ENCODE assay signal across 8 cellular contexts in the genomic region with DNA sequence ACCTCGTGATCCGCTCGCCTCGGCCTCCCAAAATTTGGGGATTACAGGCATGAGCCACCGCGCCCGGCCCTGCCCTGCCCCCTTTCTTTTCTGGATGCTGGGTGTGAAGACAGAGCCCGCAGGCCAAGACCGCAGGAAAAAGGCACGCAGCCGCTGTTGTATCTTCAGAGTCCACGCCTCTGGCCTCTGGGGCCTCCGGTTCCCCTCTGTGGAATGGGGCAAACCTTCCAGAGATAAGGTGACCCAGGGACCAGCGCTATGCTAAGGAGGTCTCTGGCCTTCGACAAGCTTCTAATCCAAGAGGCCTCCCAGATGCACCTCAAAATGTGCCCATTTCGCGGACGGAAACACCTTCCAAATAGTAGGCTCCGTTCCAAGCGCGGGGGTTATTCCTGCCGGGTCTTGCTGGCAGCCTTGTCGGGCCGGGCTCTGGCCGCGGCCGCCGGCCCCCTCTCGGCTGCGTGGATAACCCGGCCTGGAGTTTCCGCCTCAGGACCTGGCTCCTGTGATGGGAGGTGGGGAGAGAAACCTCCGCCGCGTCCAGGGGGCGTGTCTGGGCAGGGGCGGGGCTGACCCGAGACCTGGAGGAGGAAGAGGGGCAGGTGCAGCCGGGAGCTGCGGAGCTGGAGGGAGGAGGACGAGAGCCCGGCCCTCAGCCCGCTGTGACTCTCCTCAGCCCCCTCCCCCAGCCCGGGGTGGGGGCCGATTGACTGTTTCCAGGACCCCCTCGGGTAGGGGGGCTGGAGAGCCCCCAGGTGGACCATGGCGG. TPM values are rescaled to one million over a fixed set of nuclear protein-coding genes. Genes with fewer than 3 reads are reported as not detected.
A peak's percentile ranks its signal among the peaks of the same experiment; 100 is the strongest.
DNase-seq lines count a peak whose midpoint lies in the region; TF ChIP-seq lines count a peak whose summit lies in the region.

No MANE protein-coding gene starts in this region.

- peak; percentile 91 for DNase-seq in A673 (ENCODE audit: low spot score)
- DNase-seq in GM23248 = peak; percentile 87
- peak; percentile 83 for DNase-seq in NCI-H226
- DNase-seq in activated CD4-positive, alpha-beta T cell treated with anti-CD3 and anti-CD28 coated beads, Interleukin-2, amount 10 ng/mL, durations not matched to agents 7 days and 5 days = peak; percentile 82
- peak; percentile 97 for DNase-seq in colonic mucosa
- peak; percentile 96 for DNase-seq in left kidney (ENCODE audit: low read depth, low spot score)
- peak; percentile 90 for DNase-seq in stimulated activated CD4-positive, alpha-beta T cell treated with anti-CD3 and anti-CD28 coated beads, Interleukin-4, amount 100 ng/mL, for 1 hour
- DNase-seq in T1000 (lab: John Stamatoyannopoulos, UW) = no peak

- H3K27me3 ChIP-seq in A673 (replicated peaks; ENCODE audit: insufficient read depth, low read depth, low read length, poor library complexity) (peaks cover 21% of the 10 kb centered on the region), GM23248 (replicated peaks; ENCODE audit: insufficient read depth) (peaks cover 19% of the 10 kb centered on the region), colonic mucosa (no peaks in the 10 kb centered on the region)

- H3K27ac ChIP-seq in A673 (ENCODE audit: low read depth, low read length, poor library complexity, severe bottlenecking) = no peak overlapping the region
- no peak overlapping the region for H3K27ac ChIP-seq in GM23248
- H3K27ac ChIP-seq in colonic mucosa = peak overlapping the region; percentile 83

- TF ChIP-seq CTCF in A673 (conservative IDR thresholded peaks at IDR 0.05; ENCODE audit: low read depth, low read length) (no peak), colonic mucosa (IDR thresholded peaks at IDR 0.05) (no peak)

- H3K4me1 ChIP-seq in A673 (ENCODE audit: insufficient read depth, low read length, poor library complexity, severe bottlenecking) = peaks cover 4% of the 10 kb centered on the region
- H3K4me1 ChIP-seq in GM23248 (ENCODE audit: insufficient read depth) = no peaks in the 10 kb centered on the region
- peaks cover 20% of the 10 kb centered on the region for H3K4me1 ChIP-seq in colonic mucosa

- POLR2A ChIA-PET in A673 (lab: Charles Lee; ENCODE audit: low non-redundant PET) = no interaction called here
- POLR2A ChIA-PET in activated CD4-positive, alpha-beta T cell treated with anti-CD3 and anti-CD28 coated beads, Interleukin-2, amount 10 ng/mL, durations not matched to agents 7 days and 5 days (lab: Charles Lee) = no interaction called here

- intact Hi-C loops in A673 (cut with micrococcal nuclease; ENCODE audit: unreplicated experiment) = no loop called here
- intact Hi-C loops in colonic mucosa (cut with DNase I) = no loop called here

- no peaks in the 10 kb centered on the region for H3K36me3 Mint-ChIP-seq in activated CD4-positive, alpha-beta T cell treated with anti-CD3 and anti-CD28 coated beads, Interleukin-2, amount 10 ng/mL, durations not matched to agents 7 days and 5 days (ENCODE audit: low read depth)

- H2AFZ ChIP-seq in GM23248 = no peak overlapping the region

- WGBS in GM23248 (ENCODE audit: low coverage in 1 of 2, low lambda C conversion rate in 2 of 2, missing lambda C conversion rate in 2 of 2), 2 experiments = 18 to 22% methylated on average over 37 to 41 of the region's 47 CpGs

- no TSS peak for BruUV-seq in A673 (replicated peaks; lab: Mats Ljungman, UMichigan)

- in situ Hi-C loops in GM23248 (cut with MboI) = no loop called here

- H3K9me3 ChIP-seq in A673 (ENCODE audit: low read depth, low read length, poor library complexity, severe bottlenecking) (no peaks in the 10 kb centered on the region), GM23248 (ENCODE audit: low read depth) (no peaks in the 10 kb centered on the region), colonic mucosa (no peaks in the 10 kb centered on the region)

- CTCF ChIA-PET in A673 (lab: Charles Lee) = no interaction called here
- CTCF ChIA-PET in activated CD4-positive, alpha-beta T cell treated with anti-CD3 and anti-CD28 coated beads, Interleukin-2, amount 10 ng/mL, durations not matched to agents 7 days and 5 days (lab: Charles Lee) = interaction anchor here (1.7 kb wide), 1 partner anchor 101 kb away, joined by 3 read pairs; no protein-coding TSS in a partner anchor

- no peaks in the 10 kb centered on the region for H3K36me3 ChIP-seq in A673 (ENCODE audit: insufficient read depth, low read length, poor library complexity, severe bottlenecking)
- H3K36me3 ChIP-seq in GM23248 (ENCODE audit: low read depth) = no peaks in the 10 kb centered on the region
- H3K36me3 ChIP-seq in colonic mucosa = no peaks in the 10 kb centered on the region

- no peaks in the 10 kb centered on the region for H3K9me2 ChIP-seq in GM23248 (ENCODE audit: insufficient read depth)

- H3K4me3 Mint-ChIP-seq in activated CD4-positive, alpha-beta T cell treated with anti-CD3 and anti-CD28 coated beads, Interleukin-2, amount 10 ng/mL, durations not matched to agents 7 days and 5 days = peak overlapping the region; percentile 53

- no peak overlapping the region for H3K4me2 ChIP-seq in GM23248 (ENCODE audit: unreplicated experiment)

- H4K20me1 ChIP-seq in GM23248 (ENCODE audit: insufficient read depth) = no peaks in the 10 kb centered on the region

- H3K9me3 Mint-ChIP-seq in activated CD4-positive, alpha-beta T cell treated with anti-CD3 and anti-CD28 coated beads, Interleukin-2, amount 10 ng/mL, durations not matched to agents 7 days and 5 days = no peaks in the 10 kb centered on the region

- H3K4me1 Mint-ChIP-seq in activated CD4-positive, alpha-beta T cell treated with anti-CD3 and anti-CD28 coated beads, Interleukin-2, amount 10 ng/mL, durations not matched to agents 7 days and 5 days = peaks cover 10% of the 10 kb centered on the region

- peak overlapping the region; percentile 10 for H3K4me3 ChIP-seq in A673 (ENCODE audit: low read depth, low read length, poor library complexity, severe bottlenecking)
- H3K4me3 ChIP-seq in GM23248 = no peak overlapping the region
- H3K4me3 ChIP-seq in colonic mucosa = peak overlapping the region; percentile 45

- H3K9ac ChIP-seq in GM23248 = no peak overlapping the region
- H3K9ac ChIP-seq in colonic mucosa (ENCODE audit: low read depth in 2 of 2, low read length in 2 of 2) = peak overlapping the region; percentile 52 to 72

- peaks cover 33% of the 10 kb centered on the region for H3K27me3 Mint-ChIP-seq in activated CD4-positive, alpha-beta T cell treated with anti-CD3 and anti-CD28 coated beads, Interleukin-2, amount 10 ng/mL, durations not matched to agents 7 days and 5 days

- no peak overlapping the region for H3K27ac Mint-ChIP-seq in activated CD4-positive, alpha-beta T cell treated with anti-CD3 and anti-CD28 coated beads, Interleukin-2, amount 10 ng/mL, durations not matched to agents 7 days and 5 days

- H3F3A ChIP-seq in GM23248 (ENCODE audit: insufficient read depth) = no peaks in the 10 kb centered on the region

- no peaks in the 10 kb centered on the region for H3K79me2 ChIP-seq in GM23248 (ENCODE audit: insufficient read depth)

RNA-seq across cellular contexts. Expression of a gene that starts 13.1 kb away (rescaled TPM):
- total RNA-seq in A673 (2021) (0.63 TPM in 1 of 2 replicates, not detected in the other), colonic mucosa (100 to 1,000 TPM; 268 to 296 TPM)
- total RNA-seq in GM23248 (2014; rRNA removed; shearing (Covaris generic)) = not detected in 2 replicates
- not detected in 2 replicates for polyA plus RNA-seq in GM23248 (2016; fragmentation: Nextera tagmentation; extraction: Ambion mirVana)
- total RNA-seq in activated CD4-positive, alpha-beta T cell treated with anti-CD3 and anti-CD28 coated beads, Interleukin-2, amount 10 ng/mL, durations not matched to agents 7 days and 5 days = 1 to 10 TPM; 2.7 to 3.5 TPM

RNA-seq across cellular contexts. Expression of a gene that starts 21.0 kb away (rescaled TPM):
- 35.5 and 36.8 TPM in 2 replicates for total RNA-seq in A673 (2021)
- 34.0 and 43.1 TPM in 2 replicates for total RNA-seq in GM23248 (2014; rRNA removed; shearing (Covaris generic))
- polyA plus RNA-seq in GM23248 (2016; fragmentation: Nextera tagmentation; extraction: Ambion mirVana) = 31.2 and 33.5 TPM in 2 replicates
- 10 to 100 TPM; 18.7 to 19.5 TPM for total RNA-seq in activated CD4-positive, alpha-beta T cell treated with anti-CD3 and anti-CD28 coated beads, Interleukin-2, amount 10 ng/mL, durations not matched to agents 7 days and 5 days
- 10 to 100 TPM; 22.8 to 31.2 TPM for total RNA-seq in colonic mucosa

RNA-seq across cellular contexts. Expression of a gene that starts 40.2 kb away (rescaled TPM):
- 30.0 and 32.6 TPM in 2 replicates for total RNA-seq in A673 (2021)
- 28.3 and 40.0 TPM in 2 replicates for total RNA-seq in GM23248 (2014; rRNA removed; shearing (Covaris generic))
- polyA plus RNA-seq in GM23248 (2016; fragmentation: Nextera tagmentation; extraction: Ambion mirVana) = 16.9 and 18.9 TPM in 2 replicates
- 10 to 100 TPM; 45.8 to 46.2 TPM for total RNA-seq in activated CD4-positive, alpha-beta T cell treated with anti-CD3 and anti-CD28 coated beads, Interleukin-2, amount 10 ng/mL, durations not matched to agents 7 days and 5 days
- 10 to 100 TPM; 21.0 to 29.3 TPM for total RNA-seq in colonic mucosa

RNA-seq across cellular contexts. Expression of a gene that starts 41.2 kb away (rescaled TPM):
- total RNA-seq in A673 (2021) = 47.2 and 51.3 TPM in 2 replicates
- total RNA-seq in GM23248 (2014; rRNA removed; shearing (Covaris generic)) = 18.5 and 57.9 TPM in 2 replicates
- polyA plus RNA-seq in GM23248 (2016; fragmentation: Nextera tagmentation; extraction: Ambion mirVana) = 73.0 and 74.1 TPM in 2 replicates
- 10 to 100 TPM; 78.4 to 81.3 TPM for total RNA-seq in activated CD4-positive, alpha-beta T cell treated with anti-CD3 and anti-CD28 coated beads, Interleukin-2, amount 10 ng/mL, durations not matched to agents 7 days and 5 days
- total RNA-seq in colonic mucosa = 10 to 100 TPM; 73.7 to 86.9 TPM

RNA-seq across cellular contexts. Expression of a gene that starts 50.7 kb away (rescaled TPM):
- total RNA-seq in A673 (2021) = not detected in 2 replicates
- not detected in 2 replicates for total RNA-seq in GM23248 (2014; rRNA removed; shearing (Covaris generic))
- not detected in 2 replicates for polyA plus RNA-seq in GM23248 (2016; fragmentation: Nextera tagmentation; extraction: Ambion mirVana)
- not detected for total RNA-seq in activated CD4-positive, alpha-beta T cell treated with anti-CD3 and anti-CD28 coated beads, Interleukin-2, amount 10 ng/mL, durations not matched to agents 7 days and 5 days
- total RNA-seq in colonic mucosa = not detected

Comparison
In these comparisons a context has a peak if more than half of its experiments do, and no peak if none do; other contexts are left out.
1. RNA of a gene that starts 13.1 kb away (total RNA-seq): 268 to 296 TPM in colonic mucosa; 2.7 to 3.5 TPM in activated CD4-positive, alpha-beta T cell treated with anti-CD3 and anti-CD28 coated beads, Interleukin-2, amount 10 ng/mL, durations not matched to agents 7 days and 5 days, 0.63 TPM in A673 and not detected in GM23248; every median in the first group is over 10 times any median in the second.